In the genomic region with DNA sequence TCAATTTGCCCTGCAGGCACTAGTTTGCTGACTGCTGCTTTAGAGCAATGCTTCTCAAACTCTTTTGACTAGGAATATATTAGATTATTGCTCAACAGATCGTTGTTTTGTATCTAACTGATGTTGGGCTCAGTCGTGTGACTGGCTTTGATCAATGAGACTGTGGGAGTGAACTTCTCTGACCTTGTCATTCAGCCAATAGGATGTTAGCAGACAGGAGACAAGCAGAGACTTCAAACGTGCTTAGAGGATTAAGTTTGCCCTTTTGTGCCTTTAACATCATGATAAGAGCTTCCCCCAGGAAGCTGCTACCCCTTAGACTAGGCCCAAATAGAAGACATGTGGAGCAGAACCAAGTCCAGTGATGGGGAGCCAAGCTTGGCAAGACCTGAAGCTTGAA, we compare ENCODE assay signal across 1 cellular context.
A peak's percentile ranks its signal among the peaks of the same experiment; 100 is the strongest.
TF ChIP-seq lines count a peak whose summit lies in the region.

No MANE protein-coding gene starts in this region.

TF ChIP-seq in HepG2, 621 proteins besides CTCF, POLR2A, EP300 and RAD21 (continued from another document and continues in another):
- TF ChIP-seq KDM5B (CRISPR knock-in tag; IDR thresholded peaks at IDR 0.05; ENCODE audit: borderline replicate concordance) (no peak), KDM2A (CRISPR knock-in tag; IDR thresholded peaks at IDR 0.05; ENCODE audit: borderline replicate concordance, low read depth) (no peak), NFAT5 (CRISPR knock-in tag; IDR thresholded peaks at IDR 0.05) (no peak), CCAR2 (optimal IDR thresholded peaks at IDR 0.05; ENCODE audit: low read depth, low read length) (no peak), KAT8 (CRISPR knock-in tag; IDR thresholded peaks at IDR 0.05) (peak; percentile 22; the same call in 1 of the 2 replicates), E2F2 (CRISPR knock-in tag; IDR thresholded peaks at IDR 0.05; ENCODE audit: borderline replicate concordance) (no peak), ZBTB8A (CRISPR knock-in tag; IDR thresholded peaks at IDR 0.05; ENCODE audit: borderline replicate concordance, low read depth) (no peak), NFYB (CRISPR knock-in tag; IDR thresholded peaks at IDR 0.05) (peak; percentile 61), TARDBP (CRISPR knock-in tag; IDR thresholded peaks at IDR 0.05) (no peak), ZNF639 (CRISPR knock-in tag; conservative IDR thresholded peaks at IDR 0.05) (no peak), YEATS2 (CRISPR knock-in tag; IDR thresholded peaks at IDR 0.05; ENCODE audit: borderline replicate concordance) (no peak), NR2C2 (CRISPR knock-in tag; IDR thresholded peaks at IDR 0.05; ENCODE audit: borderline replicate concordance) (peak; percentile 71; the same call in 1 of the 2 replicates), TEF (CRISPR knock-in tag; IDR thresholded peaks at IDR 0.05) (no peak), ZNF121 (CRISPR knock-in tag; IDR thresholded peaks at IDR 0.05) (peak; percentile 6; the same call in 1 of the 2 replicates), NR1H2 (CRISPR knock-in tag; IDR thresholded peaks at IDR 0.05; ENCODE audit: borderline replicate concordance, low read depth) (no peak), MED8 (CRISPR knock-in tag; IDR thresholded peaks at IDR 0.05; ENCODE audit: insufficient replicate concordance) (no peak), ZNF761 (CRISPR knock-in tag; conservative IDR thresholded peaks at IDR 0.05) (no peak), ZNF331 (CRISPR knock-in tag; IDR thresholded peaks at IDR 0.05) (peak; percentile 79; the same call in 1 of the 2 replicates), CREM (IDR thresholded peaks at IDR 0.05) (peak; percentile 33; the same call in 1 of the 2 replicates), CREM (CRISPR knock-in tag; IDR thresholded peaks at IDR 0.05) (no peak), SNAI1 (CRISPR knock-in tag; IDR thresholded peaks at IDR 0.05; ENCODE audit: borderline replicate concordance) (no peak), MZF1 (CRISPR knock-in tag; IDR thresholded peaks at IDR 0.05; ENCODE audit: borderline replicate concordance) (no peak), RXRA (CRISPR knock-in tag; IDR thresholded peaks at IDR 0.05) (peak; percentile 81; the same call in 1 of the 2 replicates), CEBPB (IDR thresholded peaks at IDR 0.05; ENCODE audit: borderline replicate concordance, low read depth, low read length) (peak; percentile 81), ZNF530 (CRISPR knock-in tag; IDR thresholded peaks at IDR 0.05; ENCODE audit: low read depth) (no peak), ZNF746 (CRISPR knock-in tag; IDR thresholded peaks at IDR 0.05) (no peak), ZNF883 (CRISPR knock-in tag; IDR thresholded peaks at IDR 0.05; ENCODE audit: not compliant biosample characterization) (no peak), ZC3H13 (CRISPR knock-in tag; IDR thresholded peaks at IDR 0.05) (no peak), KAT7 (CRISPR knock-in tag; IDR thresholded peaks at IDR 0.05; ENCODE audit: borderline replicate concordance) (no peak), ELF3 (CRISPR knock-in tag; IDR thresholded peaks at IDR 0.05) (no peak), KLF16 (CRISPR knock-in tag; IDR thresholded peaks at IDR 0.05) (0 out of 4 replicates have a peak, but pooled peaks of 1 of the 2 experiments have one; percentile 24), ZNF274 (CRISPR knock-in tag; IDR thresholded peaks at IDR 0.05) (no peak), MTF2 (CRISPR knock-in tag; IDR thresholded peaks at IDR 0.05; ENCODE audit: borderline replicate concordance) (no peak), FOXO1 (CRISPR knock-in tag; IDR thresholded peaks at IDR 0.05) (0 out of 2 replicates have a peak, but pooled peaks have one; percentile 39), EHMT2 (IDR thresholded peaks at IDR 0.05; ENCODE audit: borderline replicate concordance, low read depth, low read length) (0 out of 2 replicates have a peak, but pooled peaks have one; percentile 39), SALL1 (CRISPR knock-in tag; IDR thresholded peaks at IDR 0.05) (peak; percentile 46), ZBTB7B (CRISPR knock-in tag; IDR thresholded peaks at IDR 0.05) (0 out of 2 replicates have a peak, but pooled peaks have one; percentile 47), ZNF724P (CRISPR knock-in tag; IDR thresholded peaks at IDR 0.05; ENCODE audit: borderline replicate concordance) (no peak), ZMYM2 (CRISPR knock-in tag; IDR thresholded peaks at IDR 0.05) (no peak), ZNF737 (CRISPR knock-in tag; IDR thresholded peaks at IDR 0.05; ENCODE audit: borderline replicate concordance) (no peak), XBP1 (CRISPR knock-in tag; IDR thresholded peaks at IDR 0.05) (no peak), ZNF142 (CRISPR knock-in tag; IDR thresholded peaks at IDR 0.05) (no peak), PHF20 (CRISPR knock-in tag; IDR thresholded peaks at IDR 0.05) (no peak), ZNF607 (CRISPR knock-in tag; IDR thresholded peaks at IDR 0.05; ENCODE audit: borderline replicate concordance) (no peak), HNRNPLL (IDR thresholded peaks at IDR 0.05; ENCODE audit: low read depth, low read length, poor library complexity, severe bottlenecking) (no peak), HMG20B (CRISPR knock-in tag; conservative IDR thresholded peaks at IDR 0.05) (0 out of 2 replicates have a peak, but pooled peaks have one; percentile 53), NCOR1 (IDR thresholded peaks at IDR 0.05; ENCODE audit: borderline replicate concordance, low read length) (peak; percentile 85; the same call in 1 of the 2 replicates), HMGA1 (CRISPR knock-in tag; conservative IDR thresholded peaks at IDR 0.05) (no peak), ZFP36 (IDR thresholded peaks at IDR 0.05; ENCODE audit: borderline replicate concordance, low read depth, low read length, partially characterized antibody) (no peak)
- TF ChIP-seq, protein P1, sequence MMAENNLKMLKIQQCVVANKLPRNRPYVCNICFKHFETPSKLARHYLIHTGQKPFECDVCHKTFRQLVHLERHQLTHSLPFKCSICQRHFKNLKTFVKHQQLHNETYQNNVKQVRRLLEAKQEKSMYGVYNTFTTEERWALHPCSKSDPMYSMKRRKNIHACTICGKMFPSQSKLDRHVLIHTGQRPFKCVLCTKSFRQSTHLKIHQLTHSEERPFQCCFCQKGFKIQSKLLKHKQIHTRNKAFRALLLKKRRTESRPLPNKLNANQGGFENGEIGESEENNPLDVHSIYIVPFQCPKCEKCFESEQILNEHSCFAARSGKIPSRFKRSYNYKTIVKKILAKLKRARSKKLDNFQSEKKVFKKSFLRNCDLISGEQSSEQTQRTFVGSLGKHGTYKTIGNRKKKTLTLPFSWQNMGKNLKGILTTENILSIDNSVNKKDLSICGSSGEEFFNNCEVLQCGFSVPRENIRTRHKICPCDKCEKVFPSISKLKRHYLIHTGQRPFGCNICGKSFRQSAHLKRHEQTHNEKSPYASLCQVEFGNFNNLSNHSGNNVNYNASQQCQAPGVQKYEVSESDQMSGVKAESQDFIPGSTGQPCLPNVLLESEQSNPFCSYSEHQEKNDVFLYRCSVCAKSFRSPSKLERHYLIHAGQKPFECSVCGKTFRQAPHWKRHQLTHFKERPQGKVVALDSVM (CRISPR knock-in tag; IDR thresholded peaks at IDR 0.05): no peak
